1 cellular context compared by ENCODE assay signal in genomic region chr2:203014456-203015199, GRCh38.
A peak's percentile ranks its signal among the peaks of the same experiment; 100 is the strongest.
TF ChIP-seq lines count a peak whose summit lies in the region.

NBEAL1 (plus strand) TSS chr2:203014875; CDS start chr2:203016385, 1,510 bp downstream.

TF ChIP-seq in WTC11, 78 proteins besides CTCF, POLR2A, EP300 and RAD21 (continued from another document and continues in another):
- no peak for TF ChIP-seq ZBTB43 (CRISPR knock-in tag; IDR thresholded peaks at IDR 0.05)
- TF ChIP-seq NR2C2 (CRISPR knock-in tag; IDR thresholded peaks at IDR 0.05): no peak
- no peak for TF ChIP-seq ZNF263 (CRISPR knock-in tag; IDR thresholded peaks at IDR 0.05; ENCODE audit: low read depth)
- TF ChIP-seq NFATC4 (CRISPR knock-in tag; IDR thresholded peaks at IDR 0.05): 0 out of 2 replicates have a peak, but pooled peaks have one; percentile 37
- no peak for TF ChIP-seq ZMAT4 (CRISPR knock-in tag; IDR thresholded peaks at IDR 0.05)
- TF ChIP-seq FOXP1 (CRISPR knock-in tag; IDR thresholded peaks at IDR 0.05; ENCODE audit: borderline replicate concordance): peak; percentile 70; the same call in 1 of the 2 replicates
- TF ChIP-seq SP1 (CRISPR knock-in tag; conservative IDR thresholded peaks at IDR 0.05): peak; percentile 88
- no peak for TF ChIP-seq ESRRA (CRISPR knock-in tag; IDR thresholded peaks at IDR 0.05; ENCODE audit: borderline replicate concordance)
- TF ChIP-seq ZNF416 (CRISPR knock-in tag; IDR thresholded peaks at IDR 0.05): no peak
- TF ChIP-seq GRHL2 (CRISPR knock-in tag; IDR thresholded peaks at IDR 0.05; ENCODE audit: insufficient replicate concordance, severe bottlenecking): no peak
- TF ChIP-seq ARID4B (CRISPR knock-in tag; IDR thresholded peaks at IDR 0.05; ENCODE audit: borderline replicate concordance): no peak
- no peak for TF ChIP-seq CREB1 (CRISPR knock-in tag; IDR thresholded peaks at IDR 0.05)
- peak; percentile 44; the same call in 1 of the 2 replicates for TF ChIP-seq AFF4 (CRISPR knock-in tag; IDR thresholded peaks at IDR 0.05; ENCODE audit: borderline replicate concordance)
- 0 out of 2 replicates have a peak, but pooled peaks have one; percentile 9 for TF ChIP-seq MYBL2 (CRISPR knock-in tag; IDR thresholded peaks at IDR 0.05)
- no peak for TF ChIP-seq SMAD3 (CRISPR knock-in tag; IDR thresholded peaks at IDR 0.05; ENCODE audit: borderline replicate concordance)
- TF ChIP-seq RORB (CRISPR knock-in tag; IDR thresholded peaks at IDR 0.05): no peak
- TF ChIP-seq CDX4 (CRISPR knock-in tag; IDR thresholded peaks at IDR 0.05; ENCODE audit: borderline replicate concordance): no peak
- TF ChIP-seq PREB (CRISPR knock-in tag; IDR thresholded peaks at IDR 0.05; ENCODE audit: borderline replicate concordance): no peak
- no peak for TF ChIP-seq ZNF532 (CRISPR knock-in tag; IDR thresholded peaks at IDR 0.05; ENCODE audit: borderline replicate concordance)
- no peak for TF ChIP-seq ZNF423 (CRISPR knock-in tag; IDR thresholded peaks at IDR 0.05)
- 0 out of 2 replicates have a peak, but pooled peaks have one; percentile 81 for TF ChIP-seq FOXP4 (CRISPR knock-in tag; IDR thresholded peaks at IDR 0.05)
- peak; percentile 50; the same call in 1 of the 2 replicates for TF ChIP-seq TEAD1 (CRISPR knock-in tag; IDR thresholded peaks at IDR 0.05)
- TF ChIP-seq ATF1 (CRISPR knock-in tag; IDR thresholded peaks at IDR 0.05): no peak
- TF ChIP-seq ZNF512 (CRISPR knock-in tag; IDR thresholded peaks at IDR 0.05; ENCODE audit: borderline replicate concordance): no peak
- TF ChIP-seq JUN (CRISPR knock-in tag; IDR thresholded peaks at IDR 0.05): no peak
- TF ChIP-seq STAT6 (CRISPR knock-in tag; conservative IDR thresholded peaks at IDR 0.05; ENCODE audit: low read depth): no peak
- no peak for TF ChIP-seq MXD4 (CRISPR knock-in tag; IDR thresholded peaks at IDR 0.05; ENCODE audit: borderline replicate concordance)
- no peak; the same call in 1 of the 2 replicates for TF ChIP-seq ELF4 (CRISPR knock-in tag; IDR thresholded peaks at IDR 0.05; ENCODE audit: low read depth)
- TF ChIP-seq EMX1 (CRISPR knock-in tag; IDR thresholded peaks at IDR 0.05): no peak
- no peak for TF ChIP-seq ZNF396 (CRISPR knock-in tag; IDR thresholded peaks at IDR 0.05; ENCODE audit: borderline replicate concordance)
